In the genomic region with DNA sequence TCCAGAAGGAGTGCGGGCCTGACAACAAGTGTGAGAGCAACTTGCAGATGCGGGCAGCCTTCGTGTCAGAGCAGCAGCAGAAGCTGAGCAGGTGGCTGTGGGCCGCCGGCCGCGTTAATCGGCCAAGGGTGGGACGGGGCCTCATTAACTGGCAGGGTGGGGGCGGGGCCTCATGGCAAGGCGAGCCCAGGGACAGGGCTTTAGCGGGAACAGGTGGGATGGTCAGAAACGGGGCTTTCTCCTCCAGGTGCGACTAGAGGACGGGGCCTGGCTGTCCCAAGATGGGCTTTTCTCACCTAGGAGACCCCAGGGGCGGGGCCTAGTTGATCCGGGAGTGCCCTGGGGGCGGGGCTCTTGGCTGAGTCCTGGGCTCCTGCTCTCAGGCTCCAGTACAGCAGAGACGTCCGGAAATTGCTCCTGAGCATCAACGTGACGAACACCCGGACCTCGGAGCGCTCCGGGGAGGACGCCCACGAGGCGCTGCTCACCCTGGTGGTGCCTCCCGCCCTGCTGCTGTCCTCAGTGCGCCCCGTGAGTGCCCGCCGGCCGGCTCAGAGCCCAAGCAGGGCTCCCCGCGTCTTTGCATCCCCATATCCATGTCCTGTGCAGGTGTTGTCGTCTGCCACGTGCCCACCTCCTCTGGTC, we compare ENCODE assay signal across 22 cellular contexts. TPM values are rescaled to one million over a fixed set of nuclear protein-coding genes. Genes with fewer than 3 reads are reported as not detected.
DNase-seq lines count a peak whose midpoint lies in the region; ATAC-seq, FAIRE-seq and TF ChIP-seq lines count a peak whose summit lies in the region.
"Had no signal": no experiment of that assay in that cellular context is flagged by ENCODE, and none has a peak within 500 bp of the region (broad histone marks: within the 10 kb centered on the region; RNA-seq: fewer than 3 reads in every experiment).

No MANE protein-coding gene starts in this region.

- H3K4me3 Mint-ChIP-seq in osteocyte (ENCODE audit: unreplicated experiment) = no peak overlapping the region
- H3K4me3 Mint-ChIP-seq: activated CD8-positive, alpha-beta T cell treated with anti-CD3 and anti-CD28 coated beads, Interleukin-2, amount 10 ng/mL, durations not matched to agents 7 days and 5 days; activated T-cell treated with anti-CD3 and anti-CD28 coated beads, Interleukin-2, amount 50 U/mL, for 24 hours; IgD-negative memory B cell had no signal

- DNase-seq in H7 (peak; percentile 93), NCI-H524 treated with DMSO at 0.1 percent for 48 hours (lab: John Stamatoyannopoulos, UW) (peak; percentile 33), ecto neural progenitor cell (ENCODE audit: low spot score) (peak; percentile 77), osteocyte (ENCODE audit: extremely low spot score, unreplicated experiment) (peak; percentile 83), HepG2 (ENCODE audit: low spot score) (no peak), putamen (ENCODE audit: low spot score) (no peak), cerebellum (ENCODE audit: low spot score) (no peak)
- DNase-seq: activated CD4-positive, CD25-positive, alpha-beta regulatory T cell; activated CD8-positive, alpha-beta T cell treated with anti-CD3 and anti-CD28 coated beads, Interleukin-2, amount 10 ng/mL, durations not matched to agents 7 days and 5 days; activated naive CD4-positive, alpha-beta T cell treated with anti-CD3 and anti-CD28 coated beads, Interleukin-2, amount 50 U/mL, for 16 hours; activated T-cell treated with anti-CD3 and anti-CD28 coated beads, Interleukin-2, amount 50 U/mL, for 24 hours; AML-193; NCI-H2029; NCI-H510A treated with DMSO at 0.1 percent for 48 hours; PC-3; stimulated activated CD4-positive, alpha-beta T cell treated with anti-CD3 and anti-CD28 coated beads, Interleukin-4, amount 100 ng/mL, for 4 hours had no signal

- TF ChIP-seq EP300 in HepG2 (IDR thresholded peaks at IDR 0.05; ENCODE audit: low read depth in 2 of 2, low read length in 2 of 2) = no peak
- TF ChIP-seq EP300 in HepG2 (CRISPR knock-in tag; IDR thresholded peaks at IDR 0.05; ENCODE audit: borderline replicate concordance) = no peak

- ATAC-seq in HepG2 (no peak), GM21786 (IDR thresholded peaks at IDR 0.05; ENCODE audit: unreplicated experiment) (no peak)
- ATAC-seq: activated CD8-positive, alpha-beta T cell treated with anti-CD3 and anti-CD28 coated beads, Interleukin-2, amount 10 ng/mL, durations not matched to agents 7 days and 5 days; heart left ventricle; PC-3 had no signal

- no peak overlapping the region for H3K4me2 ChIP-seq in HepG2 (ENCODE audit: low read depth, low read length)

- H3K27me3 Mint-ChIP-seq in osteocyte (ENCODE audit: unreplicated experiment) = no peaks in the 10 kb centered on the region
- H3K27me3 Mint-ChIP-seq: activated T-cell treated with anti-CD3 and anti-CD28 coated beads, Interleukin-2, amount 50 U/mL, for 24 hours had no signal

- H3K27me3 ChIP-seq in H7 (ENCODE audit: control insufficient read depth, insufficient read depth, low read length) (no peaks in the 10 kb centered on the region), HepG2 (ENCODE audit: control insufficient read depth in 1 of 2, insufficient read depth in 2 of 2, low read length in 2 of 2) (peaks cover 0 to 26% of the 10 kb centered on the region in 2 experiments; a peak in 2 of 5 replicates)
- H3K27me3 ChIP-seq: heart left ventricle, SJSA1 had no signal

- no peak for TF ChIP-seq RAD21 in HepG2 (CRISPR knock-in tag; IDR thresholded peaks at IDR 0.05)

- peaks cover 11% of the 10 kb centered on the region for H3K4me1 Mint-ChIP-seq in osteocyte (ENCODE audit: unreplicated experiment)

- no peak overlapping the region for H3K9ac ChIP-seq in HepG2 (ENCODE audit: insufficient read depth, low read depth, low read length)

- H3K79me2 ChIP-seq in HepG2 (ENCODE audit: insufficient read depth, low read length) = no peaks in the 10 kb centered on the region

- CTCF ChIA-PET in HepG2 (lab: Yijun Ruan, JAX; ENCODE audit: low intra/inter-chr PET ratio, low total read pairs) = no interaction called here

- no peak overlapping the region for H3K27ac Mint-ChIP-seq in osteocyte (ENCODE audit: unreplicated experiment)
- H3K27ac Mint-ChIP-seq: activated CD8-positive, alpha-beta T cell treated with anti-CD3 and anti-CD28 coated beads, Interleukin-2, amount 10 ng/mL, durations not matched to agents 7 days and 5 days; activated T-cell treated with anti-CD3 and anti-CD28 coated beads, Interleukin-2, amount 50 U/mL, for 24 hours; IgD-negative memory B cell had no signal

- TF ChIP-seq POLR2A in HepG2 (IDR thresholded peaks at IDR 0.05; ENCODE audit: insufficient read depth in 1 of 2, low read depth in 2 of 2, low read length in 2 of 2) = no peak

- BruUV-seq in HepG2 (replicated peaks; lab: Mats Ljungman, UMichigan) = no TSS peak

- peaks cover 3% of the 10 kb centered on the region; the same call in 1 of the 2 replicates for H4K20me1 ChIP-seq in HepG2 (ENCODE audit: insufficient read depth, low read length)

- peaks cover 66% of the 10 kb centered on the region for H3K36me3 Mint-ChIP-seq in osteocyte (ENCODE audit: unreplicated experiment)
- H3K36me3 Mint-ChIP-seq: IgD-negative memory B cell had no signal

- no peak for FAIRE-seq in HepG2 (lab: Jason Lieb, UNC)
- FAIRE-seq: astrocyte had no signal

- H2AFZ ChIP-seq in HepG2 (ENCODE audit: low read length) = no peak overlapping the region

- TF ChIP-seq CTCF in osteocyte (IDR thresholded peaks at IDR 0.05) (no peak), HepG2 (CRISPR knock-in tag; IDR thresholded peaks at IDR 0.05) (no peak)

- H3K27ac ChIP-seq in HepG2 (ENCODE audit: extremely low read length, insufficient read depth, low read length) = no peak overlapping the region
- H3K27ac ChIP-seq: heart left ventricle, SJSA1 had no signal

- no peaks in the 10 kb centered on the region for H3K9me3 Mint-ChIP-seq in osteocyte (ENCODE audit: unreplicated experiment)
- H3K9me3 Mint-ChIP-seq: activated T-cell treated with anti-CD3 and anti-CD28 coated beads, Interleukin-2, amount 50 U/mL, for 24 hours; IgD-negative memory B cell had no signal

- H3K4me3 ChIP-seq in H7 (ENCODE audit: insufficient read depth, low read depth, low read length) (no peak overlapping the region), HepG2 (replicated peaks in 1 of 3; ENCODE audit: insufficient read depth in 1 of 3, low read depth in 2 of 3, low read length in 3 of 3) (no peak overlapping the region)
- H3K4me3 ChIP-seq: heart left ventricle, lung, SJSA1 had no signal

- WGBS in HepG2 (ENCODE audit: low lambda C conversion rate) = 65% methylated on average over 17 of the region's 39 CpGs

- no peaks in the 10 kb centered on the region for H3K9me3 ChIP-seq in HepG2 (ENCODE audit: low read length)
- H3K9me3 ChIP-seq: heart left ventricle, SJSA1 had no signal

- in situ Hi-C loops in HepG2 (cut with HindIII; ENCODE audit: extremely low pct_ligation_motif_present, low pct_unique_long_range_greater_than_20kb) = no loop called here

- no peaks in the 10 kb centered on the region for H3K4me1 ChIP-seq in HepG2 (ENCODE audit: insufficient read depth, low read length)
- H3K4me1 ChIP-seq: SJSA1 had no signal

- intact Hi-C loops in HepG2 (cut with micrococcal nuclease; ENCODE audit: unreplicated experiment) = no loop called here

- H3K36me3 ChIP-seq in H7 (replicated peaks; ENCODE audit: control insufficient read depth, insufficient read depth, low read length) = peaks cover 6% of the 10 kb centered on the region
- H3K36me3 ChIP-seq in HepG2 (replicated peaks in 1 of 2; ENCODE audit: control insufficient read depth in 1 of 2, insufficient read depth in 2 of 2, low read length in 2 of 2) = no peaks in the 10 kb centered on the region

- POLR2A ChIA-PET in HepG2 (lab: Yijun Ruan, JAX) = no interaction called here

RNA-seq across cellular contexts. Expression of a gene that starts 18.4 kb away (rescaled TPM):
- 13.5 and 14.2 TPM in 2 replicates for total RNA-seq in H7 (2014; rRNA removed; shearing (Covaris generic))
- total RNA-seq in osteocyte (66.2 and 67.0 TPM in 2 replicates), HepG2 (2016; rRNA removed; fragmentation: Illumina TruSeq; extraction: Trizol) (18.5 and 19.2 TPM in 2 replicates), cerebellum (21.3 TPM)
- 6.4 and 13.9 TPM in 2 replicates for total RNA-seq in HepG2 (2016; cell fraction: cytosol; rRNA removed; fragmentation: Illumina TruSeq; extraction: Trizol; ENCODE audit: low read depth)
- 16.2 and 19.8 TPM in 2 replicates for total RNA-seq in HepG2 (2016; cell fraction: insoluble cytoplasmic fraction; rRNA removed; fragmentation: Illumina TruSeq; extraction: Trizol)
- total RNA-seq in HepG2 (2016; cell fraction: membrane; rRNA removed; fragmentation: Illumina TruSeq; extraction: Trizol) = 10.9 and 11.9 TPM in 2 replicates
- 10.9 and 12.5 TPM in 2 replicates for total RNA-seq in HepG2 (2016; cell fraction: nucleus; rRNA removed; fragmentation: Illumina TruSeq; extraction: Trizol)
- 59.7 and 66.6 TPM in 2 replicates for polyA plus RNA-seq in HepG2 (2011; rRNA removed)
- 33.2 and 46.3 TPM in 2 replicates for polyA plus RNA-seq in HepG2 (2011; cell fraction: cytosol; rRNA removed)
- polyA plus RNA-seq in HepG2 (2011; cell fraction: nucleus; rRNA removed) = 86.5 and 102 TPM in 2 replicates
- 17.2 and 27.4 TPM in 2 replicates for polyA plus RNA-seq in HepG2 (2012)
- polyA plus RNA-seq in HepG2 (2016; cell fraction: cytosol; fragmentation: Illumina TruSeq; extraction: Trizol; ENCODE audit: low read depth) = 9.3 and 10.8 TPM in 2 replicates
- polyA plus RNA-seq in HepG2 (2016; cell fraction: insoluble cytoplasmic fraction; fragmentation: Illumina TruSeq; extraction: Trizol; ENCODE audit: low read depth) = 22.3 and 32.8 TPM in 2 replicates
- polyA plus RNA-seq in HepG2 (2016; cell fraction: membrane; fragmentation: Illumina TruSeq; extraction: Trizol; ENCODE audit: low read depth) = 12.0 and 14.3 TPM in 2 replicates
- 21.9 and 24.6 TPM in 2 replicates for polyA plus RNA-seq in HepG2 (2016; cell fraction: nucleus; fragmentation: Illumina TruSeq; extraction: Trizol; ENCODE audit: insufficient read depth, low read depth)
- polyA minus RNA-seq in HepG2 (2011; rRNA and poly(A)+ RNA removed; ENCODE audit: low replicate concordance) = 111 and 113 TPM in 2 replicates
- 22.7 and 28.5 TPM in 2 replicates for polyA minus RNA-seq in HepG2 (2011; cell fraction: cytosol; rRNA and poly(A)+ RNA removed)
- 44.5 and 48.7 TPM in 2 replicates for polyA minus RNA-seq in HepG2 (2011; cell fraction: nucleus; rRNA and poly(A)+ RNA removed)

RNA-seq across cellular contexts. Expression of a gene that starts 20.8 kb away (rescaled TPM):
- 20.0 and 24.0 TPM in 2 replicates for total RNA-seq in H7 (2014; rRNA removed; shearing (Covaris generic))
- 201 and 221 TPM in 2 replicates for total RNA-seq in osteocyte
- 0.69 and 0.77 TPM in 2 replicates for total RNA-seq in HepG2 (2016; rRNA removed; fragmentation: Illumina TruSeq; extraction: Trizol)
- 1.5 and 1.9 TPM in 2 replicates for total RNA-seq in HepG2 (2016; cell fraction: cytosol; rRNA removed; fragmentation: Illumina TruSeq; extraction: Trizol; ENCODE audit: low read depth)
- total RNA-seq in HepG2 (2016; cell fraction: insoluble cytoplasmic fraction; rRNA removed; fragmentation: Illumina TruSeq; extraction: Trizol) = 0.48 and 1.1 TPM in 2 replicates
- total RNA-seq in HepG2 (2016; cell fraction: membrane; rRNA removed; fragmentation: Illumina TruSeq; extraction: Trizol) = 0.28 and 0.62 TPM in 2 replicates
- 1.3 and 1.8 TPM in 2 replicates for total RNA-seq in HepG2 (2016; cell fraction: nucleus; rRNA removed; fragmentation: Illumina TruSeq; extraction: Trizol)
- polyA plus RNA-seq in HepG2 (2011; rRNA removed) = 0.48 and 0.59 TPM in 2 replicates
- 0.33 and 0.78 TPM in 2 replicates for polyA plus RNA-seq in HepG2 (2011; cell fraction: cytosol; rRNA removed)
- polyA plus RNA-seq in HepG2 (2011; cell fraction: nucleus; rRNA removed) = 2.6 and 3.3 TPM in 2 replicates
- 0.27 and 0.32 TPM in 2 replicates for polyA plus RNA-seq in HepG2 (2012)
- 0.51 and 0.57 TPM in 2 replicates for polyA plus RNA-seq in HepG2 (2016; cell fraction: cytosol; fragmentation: Illumina TruSeq; extraction: Trizol; ENCODE audit: low read depth)
- polyA plus RNA-seq in HepG2 (2016; cell fraction: insoluble cytoplasmic fraction; fragmentation: Illumina TruSeq; extraction: Trizol; ENCODE audit: low read depth) = 0.52 and 0.82 TPM in 2 replicates
- 0.30 and 0.48 TPM in 2 replicates for polyA plus RNA-seq in HepG2 (2016; cell fraction: membrane; fragmentation: Illumina TruSeq; extraction: Trizol; ENCODE audit: low read depth)
- 1.3 and 2.2 TPM in 2 replicates for polyA plus RNA-seq in HepG2 (2016; cell fraction: nucleus; fragmentation: Illumina TruSeq; extraction: Trizol; ENCODE audit: insufficient read depth, low read depth)
- 1.4 and 198 TPM in 2 replicates for polyA minus RNA-seq in HepG2 (2011; rRNA and poly(A)+ RNA removed; ENCODE audit: low replicate concordance)
- polyA minus RNA-seq in HepG2 (2011; cell fraction: cytosol; rRNA and poly(A)+ RNA removed) = 2.9 and 6.2 TPM in 2 replicates
- 1.1 and 2.8 TPM in 2 replicates for polyA minus RNA-seq in HepG2 (2011; cell fraction: nucleus; rRNA and poly(A)+ RNA removed)
- 22.9 TPM for total RNA-seq in cerebellum

RNA-seq across cellular contexts. Expression of a gene that starts 53.2 kb away (rescaled TPM):
- 7.8 and 8.2 TPM in 2 replicates for total RNA-seq in H7 (2014; rRNA removed; shearing (Covaris generic))
- total RNA-seq in osteocyte (36.1 and 36.8 TPM in 2 replicates), HepG2 (2016; rRNA removed; fragmentation: Illumina TruSeq; extraction: Trizol) (0.07 TPM in 1 of 2 replicates, not detected in the other), cerebellum (26.2 TPM)
- total RNA-seq in HepG2 (2016; cell fraction: cytosol; rRNA removed; fragmentation: Illumina TruSeq; extraction: Trizol; ENCODE audit: low read depth) = 0.18 and 0.20 TPM in 2 replicates
- 0.04 TPM in 1 of 2 replicates, not detected in the other for total RNA-seq in HepG2 (2016; cell fraction: insoluble cytoplasmic fraction; rRNA removed; fragmentation: Illumina TruSeq; extraction: Trizol)
- total RNA-seq in HepG2 (2016; cell fraction: membrane; rRNA removed; fragmentation: Illumina TruSeq; extraction: Trizol) = 0.09 and 0.14 TPM in 2 replicates
- 0.09 TPM in 2 replicates for total RNA-seq in HepG2 (2016; cell fraction: nucleus; rRNA removed; fragmentation: Illumina TruSeq; extraction: Trizol)
- 0.22 TPM in 1 of 2 replicates, not detected in the other for polyA plus RNA-seq in HepG2 (2011; rRNA removed)
- 0.01 and 0.04 TPM in 2 replicates for polyA plus RNA-seq in HepG2 (2011; cell fraction: cytosol; rRNA removed)
- 0.24 and 0.29 TPM in 2 replicates for polyA plus RNA-seq in HepG2 (2011; cell fraction: nucleus; rRNA removed)
- polyA plus RNA-seq in HepG2 (2012) = 0.08 and 0.11 TPM in 2 replicates
- polyA plus RNA-seq in HepG2 (2016; cell fraction: cytosol; fragmentation: Illumina TruSeq; extraction: Trizol; ENCODE audit: low read depth) = not detected in 2 replicates
- 0.16 TPM in 1 of 2 replicates, not detected in the other for polyA plus RNA-seq in HepG2 (2016; cell fraction: insoluble cytoplasmic fraction; fragmentation: Illumina TruSeq; extraction: Trizol; ENCODE audit: low read depth)
- 0.19 TPM in 2 replicates for polyA plus RNA-seq in HepG2 (2016; cell fraction: membrane; fragmentation: Illumina TruSeq; extraction: Trizol; ENCODE audit: low read depth)
- polyA plus RNA-seq in HepG2 (2016; cell fraction: nucleus; fragmentation: Illumina TruSeq; extraction: Trizol; ENCODE audit: insufficient read depth, low read depth) = 0.53 TPM in 1 of 2 replicates, not detected in the other
- 0.28 and 0.30 TPM in 2 replicates for polyA minus RNA-seq in HepG2 (2011; rRNA and poly(A)+ RNA removed; ENCODE audit: low replicate concordance)
- polyA minus RNA-seq in HepG2 (2011; cell fraction: cytosol; rRNA and poly(A)+ RNA removed) = 0.09 and 0.20 TPM in 2 replicates
- polyA minus RNA-seq in HepG2 (2011; cell fraction: nucleus; rRNA and poly(A)+ RNA removed) = 0.39 and 0.99 TPM in 2 replicates

Comparison
In these comparisons a context has a peak if more than half of its experiments do, and no peak if none do; other contexts are left out.
1. DNase-seq: peak in H7 (single experiment), NCI-H524 treated with DMSO at 0.1 percent for 48 hours (single experiment), ecto neural progenitor cell (single experiment) and osteocyte (single experiment); none in HepG2 (single experiment), putamen (single experiment) and cerebellum (single experiment).